20 cellular contexts compared by ENCODE assay signal in genomic region chr4:99683913-99684312, GRCh38. TPM values are rescaled to one million over a fixed set of nuclear protein-coding genes. Genes with fewer than 3 reads are reported as not detected.
"Had no signal": no experiment of that assay in that cellular context is flagged by ENCODE, and none has a peak within 500 bp of the region (broad histone marks: within the 10 kb centered on the region; RNA-seq: fewer than 3 reads in every experiment).

No MANE protein-coding gene starts in this region.

- H3K36me3 ChIP-seq: SJCRH30 had no signal

- DNase-seq: Kasumi-1, MM.1S, NCI-H1092 treated with DMSO at 0.1 percent for 48 hours, NCI-H1436, NCI-H187, NCI-H2029, NCI-H2081 treated with DMSO at 0.1 percent for 48 hours, NCI-H2171, NCI-H226, NCI-H446, NCI-H510A, NCI-H526 treated with DMSO at 0.1 percent for 48 hours, NCI-H774, RPMI8226, SHP77 treated with DMSO at 0.1 percent for 48 hours, SJCRH30 had no signal

- ATAC-seq: K562 had no signal

- H3K4me3 ChIP-seq: K562, SJCRH30, SK-N-MC had no signal

- H3K27me3 ChIP-seq: SJCRH30 had no signal

- H3K9me3 ChIP-seq: SJCRH30 had no signal

- H3K27ac ChIP-seq: HL-60, KMS-11, SJCRH30, SK-N-MC had no signal

RNA-seq across cellular contexts. Expression of gene C4orf54, which starts 26.3 kb away (rescaled TPM):
- total RNA-seq: K562 had no signal
